23 cellular contexts compared by ENCODE assay signal in genomic region chr4:8265171-8265929, GRCh38. TPM values are rescaled to one million over a fixed set of nuclear protein-coding genes. Genes with fewer than 3 reads are reported as not detected.
"Had no signal": no experiment of that assay in that cellular context is flagged by ENCODE, and none has a peak within 500 bp of the region (broad histone marks: within the 10 kb centered on the region; RNA-seq: fewer than 3 reads in every experiment).

No MANE protein-coding gene starts in this region.

- H3K4me3 ChIP-seq: hepatocyte, left ventricle myocardium inferior, lung, mucosa of descending colon, right atrium auricular region, skin epidermis, suprapubic skin, thoracic aorta, tibial artery, uterus had no signal

- H3K36me3 ChIP-seq: left ventricle myocardium inferior, right atrium auricular region, suprapubic skin, thoracic aorta, tibial artery, uterus had no signal

- H3K79me2 ChIP-seq: hepatocyte had no signal

- H3K4me2 ChIP-seq: hepatocyte had no signal

- DNase-seq: islet precursor cell; left ventricle myocardium inferior; midbrain; mucosa of descending colon; naive thymus-derived CD4-positive, alpha-beta T cell; nucleus accumbens; stimulated activated CD4-positive, alpha-beta T cell treated with anti-CD3 and anti-CD28 coated beads, Interleukin-12 subunit alpha, Interleukin-12 subunit beta, amount 100 ng/mL, for 4 hours; stimulated activated CD4-positive, alpha-beta T cell treated with anti-CD3 and anti-CD28 coated beads, Interleukin-15, amount 100 ng/mL, for 24 hours; stimulated activated CD4-positive, alpha-beta T cell treated with anti-CD3 and anti-CD28 coated beads, Interleukin-2, amount 100 ng/mL, for 24 hours; stimulated activated CD4-positive, alpha-beta T cell treated with anti-CD3 and anti-CD28 coated beads, Interleukin-4, amount 100 ng/mL, for 1 hour; stimulated activated naive CD4-positive, alpha-beta T cell; tibial artery; uterus had no signal

- H3K27ac ChIP-seq: hepatocyte, left ventricle myocardium inferior, suprapubic skin, thoracic aorta, tibial artery, uterus had no signal

- ATAC-seq: mucosa of descending colon; naive thymus-derived CD4-positive, alpha-beta T cell; natural killer cell treated with Interleukin-12 subunit alpha and Interleukin-12 subunit beta and Interleukin-15 and Interleukin-18, amount 100 ng/mL, for 72 hours; sciatic nerve; stimulated activated effector memory CD8-positive, alpha-beta T cell treated with anti-CD3 and anti-CD28 coated beads, Interleukin-12 subunit alpha, Interleukin-12 subunit beta, amount 100 ng/mL, for 72 hours had no signal

- H3K9me3 ChIP-seq: left ventricle myocardium inferior, mucosa of descending colon, right atrium auricular region, suprapubic skin, thoracic aorta, tibial artery, uterus had no signal

- H2AFZ ChIP-seq: hepatocyte had no signal

- H3K27me3 ChIP-seq: right atrium auricular region, uterus had no signal

RNA-seq across cellular contexts. Expression of gene HTRA3, which starts 4.2 kb away (rescaled TPM):
- total RNA-seq: naive thymus-derived CD4-positive, alpha-beta T cell; natural killer cell treated with Interleukin-12 subunit alpha and Interleukin-12 subunit beta and Interleukin-15 and Interleukin-18, amount 100 ng/mL, for 72 hours had no signal
- polyA plus RNA-seq: naive thymus-derived CD4-positive, alpha-beta T cell; neural cell had no signal
